In genomic region chr15:33146051-33146450, GRCh38 we compare ENCODE assay signal across 2 cellular contexts.
TF ChIP-seq lines count a peak whose summit lies in the region.

No MANE protein-coding gene starts in this region.

TF ChIP-seq in GM23338, 12 proteins besides CTCF, POLR2A, EP300 and RAD21:
- TF ChIP-seq REST (IDR thresholded peaks at IDR 0.05; ENCODE audit: unreplicated experiment), result no peak
- TF ChIP-seq POLR2AphosphoS5 (IDR thresholded peaks at IDR 0.05; ENCODE audit: low read depth), result no peak
- TF ChIP-seq CREB1 (CRISPR knock-in tag; IDR thresholded peaks at IDR 0.05; ENCODE audit: low read depth), result no peak
- TF ChIP-seq JUNB (IDR thresholded peaks at IDR 0.05; ENCODE audit: unreplicated experiment), result no peak
- no peak for TF ChIP-seq NANOG (IDR thresholded peaks at IDR 0.05; ENCODE audit: borderline replicate concordance)
- no peak for TF ChIP-seq EZH2phosphoT487 (IDR thresholded peaks at IDR 0.05; ENCODE audit: unreplicated experiment)
- TF ChIP-seq ZNF114 (CRISPR knock-in tag; IDR thresholded peaks at IDR 0.05), result no peak
- TF ChIP-seq ZNF331 (CRISPR knock-in tag; IDR thresholded peaks at IDR 0.05; ENCODE audit: low read depth), result no peak

TF ChIP-seq in H1, 55 proteins besides CTCF, POLR2A, EP300 and RAD21:
- TF ChIP-seq KDM4A (IDR thresholded peaks at IDR 0.05; ENCODE audit: low read depth, low read length, severe bottlenecking) (no peak), CBX5 (IDR thresholded peaks at IDR 0.05; ENCODE audit: low read depth, low read length) (no peak), SIRT6 (IDR thresholded peaks at IDR 0.05; ENCODE audit: low read length) (no peak), POLR2AphosphoS5 (IDR thresholded peaks at IDR 0.05; ENCODE audit: low read depth, low read length) (no peak), HDAC6 (IDR thresholded peaks at IDR 0.05; ENCODE audit: low read depth, low read length) (no peak), CTBP2 (IDR thresholded peaks at IDR 0.05; ENCODE audit: borderline replicate concordance, insufficient read depth, insufficient read length, low read length) (no peak), JUN (IDR thresholded peaks at IDR 0.05; ENCODE audit: low read depth, low read length) (no peak), EZH2 (IDR thresholded peaks at IDR 0.05; ENCODE audit: low read depth, low read length, severe bottlenecking) (no peak), NANOG (IDR thresholded peaks at IDR 0.05; ENCODE audit: insufficient read depth, low read depth, low read length, poor library complexity, severe bottlenecking) (no peak), PHF8 (conservative IDR thresholded peaks at IDR 0.05; ENCODE audit: low read depth, low read length) (no peak), YY1 (IDR thresholded peaks at IDR 0.05; ENCODE audit: low read depth, low read length) (no peak), BRCA1 (IDR thresholded peaks at IDR 0.05; ENCODE audit: low read depth, low read length) (no peak), BCL11A (IDR thresholded peaks at IDR 0.05; ENCODE audit: low read depth in 2 of 2, low read length in 2 of 2) (no peak), TAF7 (optimal IDR thresholded peaks at IDR 0.05; ENCODE audit: borderline replicate concordance, low read depth, low read length) (no peak), EGR1 (IDR thresholded peaks at IDR 0.05; ENCODE audit: borderline replicate concordance, low read depth, low read length) (no peak)
